20 cellular contexts compared by ENCODE assay signal in genomic region chr1:84253041-84253440, GRCh38. TPM values are rescaled to one million over a fixed set of nuclear protein-coding genes. Genes with fewer than 3 reads are reported as not detected.
A peak's percentile ranks its signal among the peaks of the same experiment; 100 is the strongest.
DNase-seq lines count a peak whose midpoint lies in the region; ATAC-seq, FAIRE-seq and TF ChIP-seq lines count a peak whose summit lies in the region.
"Had no signal": no experiment of that assay in that cellular context is flagged by ENCODE, and none has a peak within 500 bp of the region (broad histone marks: within the 10 kb centered on the region; RNA-seq: fewer than 3 reads in every experiment).

No MANE protein-coding gene starts in this region.

- CTCF ChIA-PET in MCF 10A (lab: Yijun Ruan, JAX), result no interaction called here

- TF ChIP-seq CTCF in MCF 10A (IDR thresholded peaks at IDR 0.05; ENCODE audit: unreplicated experiment), result no peak
- TF ChIP-seq CTCF in breast epithelium (IDR thresholded peaks at IDR 0.05), result no peak
- no peak for TF ChIP-seq CTCF in bronchial epithelial cell (IDR thresholded peaks at IDR 0.05; ENCODE audit: insufficient read depth, low read length, severe bottlenecking)

- H3K4me1 ChIP-seq in breast epithelium, result no peaks in the 10 kb centered on the region
- H3K4me1 ChIP-seq: lower lobe of right lung had no signal

- no peak for TF ChIP-seq POLR2A in breast epithelium (IDR thresholded peaks at IDR 0.05)

- H3K27me3 Mint-ChIP-seq in MCF 10A (ENCODE audit: insufficient read depth, unreplicated experiment), result no peaks in the 10 kb centered on the region
- no peaks in the 10 kb centered on the region for H3K27me3 Mint-ChIP-seq in effector memory CD8-positive, alpha-beta T cell
- H3K27me3 Mint-ChIP-seq: activated CD8-positive, alpha-beta T cell treated with anti-CD3 and anti-CD28 coated beads for 36 hours had no signal

- H3K36me3 ChIP-seq in breast epithelium (no peaks in the 10 kb centered on the region), bronchial epithelial cell (ENCODE audit: control insufficient read depth, insufficient read depth, low read length) (no peaks in the 10 kb centered on the region)
- H3K36me3 ChIP-seq: gastroesophageal sphincter, lower lobe of right lung had no signal

- no peak for ATAC-seq in effector memory CD8-positive, alpha-beta T cell (replicated peaks)
- ATAC-seq: activated CD8-positive, alpha-beta T cell treated with anti-CD3 and anti-CD28 coated beads for 36 hours; gastroesophageal sphincter had no signal

- peak overlapping the region; percentile 39 for H3K27ac Mint-ChIP-seq in MCF 10A (ENCODE audit: low read depth, unreplicated experiment)
- no peak overlapping the region for H3K27ac Mint-ChIP-seq in effector memory CD8-positive, alpha-beta T cell
- H3K27ac Mint-ChIP-seq: activated CD8-positive, alpha-beta T cell treated with anti-CD3 and anti-CD28 coated beads for 36 hours; activated T-helper 2 cell treated with anti-CD3 and anti-CD28 coated beads, Interferon-gamma antibody, Interleukin-2, Interleukin-4, amounts not matched to agents 10 μg/mL and 5 μg/mL and 100 μg/mL, durations not matched to agents 14 hours and 24 hours and 36 hours; nephron had no signal

- H3K4me3 ChIP-seq in breast epithelium, result no peak overlapping the region
- H3K4me3 ChIP-seq in bronchial epithelial cell (ENCODE audit: low read depth, low read length), result no peak overlapping the region
- H3K4me3 ChIP-seq: gastroesophageal sphincter, lower lobe of right lung, testis had no signal

- DNase-seq in MCF 10A (ENCODE audit: unreplicated experiment) (no peak), breast epithelium (ENCODE audit: low spot score in 2 of 2) (no peak), bronchial epithelial cell (ENCODE audit: low read depth) (peak; percentile 44), anterior cingulate cortex (lab: John Stamatoyannopoulos, UW) (no peak)
- DNase-seq in stimulated activated CD4-positive, alpha-beta T cell treated with anti-CD3 and anti-CD28 coated beads, Interleukin-4, amount 100 ng/mL, for 24 hours, result no peak
- no peak for DNase-seq in effector memory CD8-positive, alpha-beta T cell
- no peak for DNase-seq in activated T-cell treated with anti-CD3 and anti-CD28 coated beads, Interleukin-2, amount 50 U/mL, for 48 hours
- DNase-seq: 8988T; activated CD8-positive, alpha-beta T cell treated with anti-CD3 and anti-CD28 coated beads for 36 hours; DMS79 treated with DMSO at 0.1 percent for 48 hours; Kasumi-1; lower lobe of right lung; NCI-H1436 treated with DMSO at 0.1 percent for 48 hours; SW 1271 had no signal

- H3K27ac ChIP-seq in breast epithelium, result no peak overlapping the region
- peak overlapping the region; percentile 24 for H3K27ac ChIP-seq in layer of hippocampus (ENCODE audit: low read depth, low read length)
- H3K27ac ChIP-seq: lower lobe of right lung, testis had no signal

- FAIRE-seq in bronchial epithelial cell (lab: Jason Lieb, UNC), result no peak
- FAIRE-seq: RCC 7860 had no signal

- intact Hi-C loops in MCF 10A (cut with micrococcal nuclease) (loop anchor here (10.0 kb wide), 1 partner anchor 152 kb away; no protein-coding TSS in a partner anchor), breast epithelium (cut with DNase I; ENCODE audit: low total_unique reads) (no loop called here)

- H3K9me3 ChIP-seq in breast epithelium, result peaks cover 0 to 6% of the 10 kb centered on the region in 2 donors
- H3K9me3 ChIP-seq: testis had no signal

- no peaks in the 10 kb centered on the region for H3K27me3 ChIP-seq in breast epithelium
- no peaks in the 10 kb centered on the region for H3K27me3 ChIP-seq in bronchial epithelial cell (ENCODE audit: control insufficient read depth, insufficient read depth, low read length)
- H3K27me3 ChIP-seq in layer of hippocampus (ENCODE audit: control insufficient read depth, insufficient read depth, low read length), result no peaks in the 10 kb centered on the region
- H3K27me3 ChIP-seq: gastroesophageal sphincter, testis had no signal

- H3K4me3 Mint-ChIP-seq in MCF 10A (ENCODE audit: unreplicated experiment), result no peak overlapping the region
- no peak overlapping the region for H3K4me3 Mint-ChIP-seq in effector memory CD8-positive, alpha-beta T cell
- H3K4me3 Mint-ChIP-seq: activated CD8-positive, alpha-beta T cell treated with anti-CD3 and anti-CD28 coated beads for 36 hours; nephron had no signal

- no peaks in the 10 kb centered on the region for H3K36me3 Mint-ChIP-seq in MCF 10A (ENCODE audit: insufficient read depth, unreplicated experiment)
- H3K36me3 Mint-ChIP-seq in effector memory CD8-positive, alpha-beta T cell (ENCODE audit: insufficient read depth), result no peaks in the 10 kb centered on the region

- peaks cover 15% of the 10 kb centered on the region for H3K9me3 Mint-ChIP-seq in MCF 10A (ENCODE audit: unreplicated experiment)
- no peaks in the 10 kb centered on the region for H3K9me3 Mint-ChIP-seq in effector memory CD8-positive, alpha-beta T cell
- H3K9me3 Mint-ChIP-seq: activated T-helper 2 cell treated with anti-CD3 and anti-CD28 coated beads, Interferon-gamma antibody, Interleukin-2, Interleukin-4, amounts not matched to agents 10 μg/mL and 5 μg/mL and 100 μg/mL, durations not matched to agents 14 hours and 24 hours and 36 hours had no signal

- POLR2A ChIA-PET in MCF 10A (lab: Yijun Ruan, JAX), result no interaction called here

- peaks cover 12% of the 10 kb centered on the region for H3K4me1 Mint-ChIP-seq in MCF 10A (ENCODE audit: insufficient read depth, unreplicated experiment)
- H3K4me1 Mint-ChIP-seq in effector memory CD8-positive, alpha-beta T cell (ENCODE audit: low read depth in 2 of 2), result no peaks in the 10 kb centered on the region
- H3K4me1 Mint-ChIP-seq: nephron had no signal

- no TSS peak for BruUV-seq in MCF 10A (replicated peaks; lab: Mats Ljungman, UMichigan)

RNA-seq across cellular contexts. Expression of gene SAMD13, which starts 48.5 kb away (rescaled TPM):
- total RNA-seq in MCF 10A (2022) (1.2 and 1.3 TPM in 2 replicates), breast epithelium (1 to 10 TPM; 2.1 to 3.1 (median 2.6) TPM), bronchial epithelial cell (0.26 and 0.77 TPM in 2 replicates)
